ENCODE assay signal across 8 cellular contexts in the genomic region with DNA sequence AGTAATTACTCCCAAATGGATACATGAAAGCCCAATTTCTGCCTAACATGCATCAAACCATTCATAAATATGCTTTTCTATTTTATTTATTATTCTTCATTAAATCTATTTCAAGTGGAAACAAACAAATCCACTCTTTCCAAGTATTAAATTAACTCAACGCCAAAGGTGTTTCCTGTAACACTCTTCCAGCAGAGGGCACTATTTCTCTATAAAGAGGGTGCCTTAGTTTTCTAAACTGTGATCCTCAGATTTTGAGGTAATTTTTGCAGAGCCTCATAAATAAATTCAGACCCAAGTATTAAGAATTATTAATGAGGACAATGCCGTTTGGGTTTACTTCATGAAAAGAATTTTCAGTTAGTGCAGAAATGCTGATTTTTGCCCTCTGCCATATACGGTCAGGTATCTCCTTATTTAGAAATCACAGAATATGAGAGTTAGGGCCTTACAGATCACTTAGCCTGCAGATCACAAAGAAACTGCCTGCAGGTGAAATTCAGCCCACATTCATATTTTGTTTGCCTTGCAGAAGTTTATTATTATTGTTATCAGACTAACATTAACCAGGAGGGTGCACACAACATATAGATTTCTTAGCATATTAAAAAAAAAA. TPM values are rescaled to one million over a fixed set of nuclear protein-coding genes. Genes with fewer than 3 reads are reported as not detected.
DNase-seq lines count a peak whose midpoint lies in the region; ATAC-seq, FAIRE-seq and TF ChIP-seq lines count a peak whose summit lies in the region.

No MANE protein-coding gene starts in this region.

- H3K9ac ChIP-seq in GM12878 (ENCODE audit: control insufficient read depth, insufficient read depth, low read length): no peak overlapping the region

- H3K27me3 ChIP-seq in HL-60 (ENCODE audit: insufficient read depth, poor library complexity, severe bottlenecking) (no peaks in the 10 kb centered on the region), GM12878 (replicated peaks in 1 of 2; ENCODE audit: control insufficient read depth in 2 of 2, insufficient read depth in 2 of 2, low read length in 1 of 2) (peaks cover 0 to 3% of the 10 kb centered on the region in 2 experiments; a peak in 2 of 4 replicates), thoracic aorta (replicated peaks; ENCODE audit: insufficient read depth) (no peaks in the 10 kb centered on the region)

- CTCF ChIA-PET in Calu3 (lab: Charles Lee) (interaction anchor here (0.5 kb wide), 1 partner anchor 1139 kb away, joined by 3 read pairs; no protein-coding TSS in a partner anchor), GM12878 (lab: Yijun Ruan, JAX) (interaction anchor here (0.7 to 8.4 kb wide), 14 partner anchors 12 to 1208 kb away, joined by 3 to 89 read pairs (median 4); no protein-coding TSS in a partner anchor)

- H3K9me3 ChIP-seq in GM12878 (replicated peaks; ENCODE audit: control insufficient read depth, insufficient read depth, low read length) (no peaks in the 10 kb centered on the region), thoracic aorta (no peaks in the 10 kb centered on the region)

- no peak for TF ChIP-seq EP300 in GM12878 (IDR thresholded peaks at IDR 0.05; ENCODE audit: borderline replicate concordance in 1 of 2, control insufficient read depth in 1 of 2, low read depth in 2 of 2, low read length in 2 of 2)

- H3K36me3 ChIP-seq in GM12878 (ENCODE audit: control insufficient read depth in 2 of 2, insufficient read depth in 2 of 2, low read length in 1 of 2): no peaks in the 10 kb centered on the region
- H3K36me3 ChIP-seq in thoracic aorta: no peaks in the 10 kb centered on the region

- H3K79me2 ChIP-seq in GM12878 (ENCODE audit: control insufficient read depth, insufficient read depth, low read length): no peaks in the 10 kb centered on the region

- 33% methylated on average over 3 of the region's 3 CpGs for WGBS in GM12878 (ENCODE audit: insufficient coverage, insufficient replicate concordance, low lambda C conversion rate, missing lambda C conversion rate)

- H3K4me2 ChIP-seq in GM12878 (ENCODE audit: control insufficient read depth, insufficient read depth): no peak overlapping the region

- no peaks in the 10 kb centered on the region for H3K4me1 ChIP-seq in GM12878 (ENCODE audit: control insufficient read depth, insufficient read depth, low read length)
- no peaks in the 10 kb centered on the region for H3K4me1 ChIP-seq in thoracic aorta (ENCODE audit: control insufficient read depth in 1 of 2, low read depth in 2 of 2)

- H3K9me3 Mint-ChIP-seq in Calu3 (ENCODE audit: low read depth, unreplicated experiment): no peaks in the 10 kb centered on the region

- no peaks in the 10 kb centered on the region for H3K27me3 Mint-ChIP-seq in Calu3 (ENCODE audit: unreplicated experiment)

- TF ChIP-seq POLR2A in GM12878 (IDR thresholded peaks at IDR 0.05; ENCODE audit: low read depth, low read length): no peak

- BruUV-seq in Calu3 (replicated peaks; lab: Mats Ljungman, UMichigan) (no TSS peak), GM12878 (replicated peaks; lab: Mats Ljungman, UMichigan) (no TSS peak)

- 0 out of 2 replicates have a peak overlapping the region, but pooled peaks have one; percentile 22 for H3K27ac ChIP-seq in HL-60 (replicated peaks)
- no peak overlapping the region for H3K27ac ChIP-seq in GM12878 (ENCODE audit: control insufficient read depth, insufficient read depth)
- H3K27ac ChIP-seq in thoracic aorta: no peak overlapping the region

- H3K4me3 Mint-ChIP-seq in Calu3 (ENCODE audit: low read depth, unreplicated experiment): no peak overlapping the region

- in situ Hi-C loops in GM12878 (cut with MboI): loop anchor here (5.0 to 25.0 kb wide), 2 partner anchors 972 to 1017 kb away; no protein-coding TSS in a partner anchor

- RAD21 ChIA-PET in GM12878 (lab: Charles Lee; ENCODE audit: unreplicated experiment): interaction anchor here (0.6 to 4.7 kb wide), 6 partner anchors 337 to 1207 kb away, joined by 3 to 37 read pairs (median 6); no protein-coding TSS in a partner anchor

- H3K27ac Mint-ChIP-seq in Calu3 (ENCODE audit: unreplicated experiment): no peak overlapping the region

- POLR2A ChIA-PET in GM12878 (lab: Charles Lee): no interaction called here

- ATAC-seq in GM12878: peak; percentile 74
- ATAC-seq in thoracic aorta (ENCODE audit: insufficient number of reproducible peaks, low FRiP score, low read depth): no peak
- no peak for ATAC-seq in GM21723 (IDR thresholded peaks at IDR 0.05; ENCODE audit: unreplicated experiment)

- peak; percentile 99 for TF ChIP-seq RAD21 in GM12878 (IDR thresholded peaks at IDR 0.05; ENCODE audit: insufficient read depth, low read depth, low read length)

- no peaks in the 10 kb centered on the region for H3K4me1 Mint-ChIP-seq in Calu3 (ENCODE audit: low read depth, unreplicated experiment)

- no peak overlapping the region for H3K4me3 ChIP-seq in HL-60 (replicated peaks; ENCODE audit: insufficient read depth, low read length)
- no peak overlapping the region for H3K4me3 ChIP-seq in GM12878
- no peak overlapping the region for H3K4me3 ChIP-seq in thoracic aorta

- intact Hi-C loops in Calu3 (cut with micrococcal nuclease; ENCODE audit: unreplicated experiment): loop anchor here (1.0 to 2.0 kb wide), 3 partner anchors 29 to 1019 kb away; no protein-coding TSS in a partner anchor
- intact Hi-C loops in GM12878 (cut with micrococcal nuclease; ENCODE audit: unreplicated experiment): loop anchor here (1.0 to 10.0 kb wide), 4 partner anchors 305 to 1019 kb away; no protein-coding TSS in a partner anchor

- DNase-seq in Calu3: peak; percentile 46
- DNase-seq in HL-60 (ENCODE audit: low read depth in 1 of 2, low spot score in 1 of 2): peak in 1 of 2 experiments; percentile 49
- DNase-seq in NCI-H69 (lab: John Stamatoyannopoulos, UW): peak; percentile 72
- DNase-seq in GM12878 (ENCODE audit: low read depth, low spot score): no peak
- peak; percentile 57 for DNase-seq in iPS-NIHi7 (ENCODE audit: extremely low spot score)
- no peak for DNase-seq in thoracic aorta (ENCODE audit: low spot score)
- no peak for DNase-seq in GOT3 (lab: John Stamatoyannopoulos, UW)

- no peaks in the 10 kb centered on the region for H4K20me1 ChIP-seq in GM12878 (ENCODE audit: control insufficient read depth, insufficient read depth)

- no peaks in the 10 kb centered on the region for H3K36me3 Mint-ChIP-seq in Calu3 (ENCODE audit: insufficient read depth, unreplicated experiment)

- peak; percentile 57 for FAIRE-seq in GM12878 (lab: Jason Lieb, UNC)

- SMC1A ChIA-PET in GM12878 (lab: Charles Lee; ENCODE audit: uncharacterized antibody, unreplicated experiment): interaction anchor here (0.6 to 5.8 kb wide), 5 partner anchors 13 to 1021 kb away, joined by 3 to 60 read pairs (median 5); no protein-coding TSS in a partner anchor

- TF ChIP-seq CTCF in Calu3 (IDR thresholded peaks at IDR 0.05; ENCODE audit: unreplicated experiment): peak; percentile 74
- peak; percentile 51 for TF ChIP-seq CTCF in HL-60 (IDR thresholded peaks at IDR 0.05; ENCODE audit: insufficient read depth, low read length)
- TF ChIP-seq CTCF in GM12878 (IDR thresholded peaks at IDR 0.05 in 2 of 3, conservative IDR thresholded peaks at IDR 0.05 in 1 of 3; ENCODE audit: control insufficient read depth in 2 of 3, extremely low read depth in 1 of 3, insufficient read depth in 1 of 3, low read depth in 3 of 3, low read length in 3 of 3): peak; percentile 48 to 79 (median 72); a peak in 5 of 6 replicates
- TF ChIP-seq CTCF in thoracic aorta (IDR thresholded peaks at IDR 0.05): peak; percentile 77

- no peak overlapping the region for H2AFZ ChIP-seq in GM12878 (ENCODE audit: control insufficient read depth, low read depth, low read length)

RNA-seq across cellular contexts. Expression of a gene that starts 40.1 kb away (rescaled TPM):
- total RNA-seq in Calu3 (2022) (44.6 and 48.2 TPM in 2 replicates), GM12878 (2014; rRNA removed) (17.9 and 18.4 TPM in 2 replicates), GM12878 (2014; rRNA removed; fragmentation: Illumina TruSeq; extraction: Trizol) (18.7 and 20.5 TPM in 2 replicates), GM12878 (2021) (17.2 and 22.7 TPM in 2 replicates), thoracic aorta (10 to 100 TPM; 33.3 to 57.2 TPM)
- 191 and 202 TPM in 2 replicates for total RNA-seq in GM12878 (2013; cell fraction: nucleolus; rRNA removed)
- 16.0 TPM for polyA plus RNA-seq in GM12878 (2011; ENCODE audit: low read depth)
- polyA plus RNA-seq in GM12878 (2011; rRNA removed) (39.0 and 64.1 TPM in 2 replicates), GM12878 (2014; fragmentation: Illumina TruSeq; extraction: Trizol) (24.3 and 27.4 TPM in 2 replicates), GM12878 (2014; fragmentation: Nextera tagmentation; extraction: Ambion mirVana) (10 to 100 TPM in 1 of 2 experiments, 1 to 10 TPM in 1; 8.5 to 11.1 TPM), GM12878 (2014; rRNA removed) (15.2 and 19.3 TPM in 2 replicates), GM12878 (2016; fragmentation: Nextera tagmentation; extraction: Ambion mirVana) (10 to 100 TPM; 16.4 to 19.4 TPM)
- polyA plus RNA-seq in GM12878 (2011; cell fraction: cytosol; rRNA removed): 9.3 and 9.9 TPM in 2 replicates
- polyA plus RNA-seq in GM12878 (2011; cell fraction: nucleus; rRNA removed): 74.1 and 84.1 TPM in 2 replicates
- 20.0 and 22.3 TPM in 2 replicates for polyA plus RNA-seq in GM12878 (2012)
- polyA minus RNA-seq in GM12878 (2011; rRNA and poly(A)+ RNA removed): 24.8 and 33.0 TPM in 2 replicates
- 7.4 and 9.7 TPM in 2 replicates for polyA minus RNA-seq in GM12878 (2011; cell fraction: cytosol; rRNA and poly(A)+ RNA removed)
- polyA minus RNA-seq in GM12878 (2011; cell fraction: nucleus; rRNA and poly(A)+ RNA removed): 45.9 and 63.1 TPM in 2 replicates

RNA-seq across cellular contexts. Expression of a gene that starts 43.9 kb away (rescaled TPM):
- total RNA-seq in Calu3 (2022) (76.5 and 89.3 TPM in 2 replicates), GM12878 (2014; rRNA removed) (6.0 and 6.7 TPM in 2 replicates), GM12878 (2014; rRNA removed; fragmentation: Illumina TruSeq; extraction: Trizol) (1.6 and 1.8 TPM in 2 replicates), GM12878 (2021) (8.4 and 8.7 TPM in 2 replicates), thoracic aorta (100 to 1,000 TPM; 132 to 396 TPM)
- total RNA-seq in GM12878 (2013; cell fraction: nucleolus; rRNA removed): 6.6 and 8.6 TPM in 2 replicates
- polyA plus RNA-seq in GM12878 (2011; ENCODE audit: low read depth): 2.8 TPM
- polyA plus RNA-seq in GM12878 (2011; rRNA removed) (1.4 and 2.5 TPM in 2 replicates), GM12878 (2014; fragmentation: Illumina TruSeq; extraction: Trizol) (1.4 and 1.8 TPM in 2 replicates), GM12878 (2014; fragmentation: Nextera tagmentation; extraction: Ambion mirVana) (under 1 TPM; 0.18 to 0.37 TPM), GM12878 (2014; rRNA removed) (6.3 and 6.4 TPM in 2 replicates), GM12878 (2016; fragmentation: Nextera tagmentation; extraction: Ambion mirVana) (1 to 10 TPM; 3.1 to 3.7 TPM)
- polyA plus RNA-seq in GM12878 (2011; cell fraction: cytosol; rRNA removed): 2.7 and 3.0 TPM in 2 replicates
- polyA plus RNA-seq in GM12878 (2011; cell fraction: nucleus; rRNA removed): 4.1 and 4.5 TPM in 2 replicates
- 10.7 and 15.4 TPM in 2 replicates for polyA plus RNA-seq in GM12878 (2012)
- polyA minus RNA-seq in GM12878 (2011; rRNA and poly(A)+ RNA removed): 1.8 and 3.8 TPM in 2 replicates
- 2.3 and 2.9 TPM in 2 replicates for polyA minus RNA-seq in GM12878 (2011; cell fraction: cytosol; rRNA and poly(A)+ RNA removed)
- polyA minus RNA-seq in GM12878 (2011; cell fraction: nucleus; rRNA and poly(A)+ RNA removed): 9.4 and 13.0 TPM in 2 replicates

Comparison
In these comparisons a context has a peak if more than half of its experiments do, and no peak if none do; other contexts are left out.
1. DNase-seq: peak in Calu3 (single experiment), NCI-H69 (single experiment) and iPS-NIHi7 (single experiment); none in GM12878 (single experiment), thoracic aorta (single experiment) and GOT3 (single experiment).
2. Peak in every context shown above with its lines, with median percentiles within 50 percentile points of each other: CTCF ChIP-seq.